In genomic region chr4:184649026-184649970, GRCh38 we compare ENCODE assay signal across 8 cellular contexts. TPM values are rescaled to one million over a fixed set of nuclear protein-coding genes. Genes with fewer than 3 reads are reported as not detected.
A peak's percentile ranks its signal among the peaks of the same experiment; 100 is the strongest.
DNase-seq lines count a peak whose midpoint lies in the region; ATAC-seq, FAIRE-seq and TF ChIP-seq lines count a peak whose summit lies in the region.

CASP3 (minus strand) TSS chr4:184649447; CDS start chr4:184638453, 10,994 bp downstream.
A gene with protein sequence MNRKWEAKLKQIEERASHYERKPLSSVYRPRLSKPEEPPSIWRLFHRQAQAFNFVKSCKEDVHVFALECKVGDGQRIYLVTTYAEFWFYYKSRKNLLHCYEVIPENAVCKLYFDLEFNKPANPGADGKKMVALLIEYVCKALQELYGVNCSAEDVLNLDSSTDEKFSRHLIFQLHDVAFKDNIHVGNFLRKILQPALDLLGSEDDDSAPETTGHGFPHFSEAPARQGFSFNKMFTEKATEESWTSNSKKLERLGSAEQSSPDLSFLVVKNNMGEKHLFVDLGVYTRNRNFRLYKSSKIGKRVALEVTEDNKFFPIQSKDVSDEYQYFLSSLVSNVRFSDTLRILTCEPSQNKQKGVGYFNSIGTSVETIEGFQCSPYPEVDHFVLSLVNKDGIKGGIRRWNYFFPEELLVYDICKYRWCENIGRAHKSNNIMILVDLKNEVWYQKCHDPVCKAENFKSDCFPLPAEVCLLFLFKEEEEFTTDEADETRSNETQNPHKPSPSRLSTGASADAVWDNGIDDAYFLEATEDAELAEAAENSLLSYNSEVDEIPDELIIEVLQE (plus strand): TSS chr4:184649738. CDS start chr4:184657141, 7,403 bp downstream.

- H3K9me3 ChIP-seq in pancreas: no peaks in the 10 kb centered on the region
- H3K9me3 ChIP-seq in thyroid gland: no peaks in the 10 kb centered on the region

- H3K4me1 Mint-ChIP-seq in activated naive CD8-positive, alpha-beta T cell (ENCODE audit: low read depth): peaks cover 51% of the 10 kb centered on the region

- ATAC-seq in HG02678 (IDR thresholded peaks at IDR 0.05; ENCODE audit: unreplicated experiment) (peak; percentile 84), pancreas (peak; percentile 90 to 95 (median 93))

- peak within 1 kb of the TSS; percentile 73 to 96 (median 89) for H3K27ac ChIP-seq in pancreas
- H3K27ac ChIP-seq in thyroid gland: peak within 1 kb of the TSS; percentile 92 to 94 (median 94)

- no peaks in the 10 kb centered on the region for H3K27me3 ChIP-seq in pancreas
- no peaks in the 10 kb centered on the region for H3K27me3 ChIP-seq in thyroid gland

- DNase-seq in NCI-H1105 treated with DMSO at 0.1 percent for 48 hours (lab: John Stamatoyannopoulos, UW) (peak; percentile 89), SKM-1 treated with dmso at 0.1 percent for 144 hours (lab: John Stamatoyannopoulos, UW; ENCODE audit: unreplicated experiment) (peak; percentile 92), head of caudate nucleus (peak; percentile 86 to 99 (median 97)), pancreas (peak; percentile 96 to 99 (median 98)), thyroid gland (peak; percentile 96 to 97)

- H3K4me3 ChIP-seq in pancreas (peak within 1 kb of the TSS; percentile 54 to 84 (median 79)), thyroid gland (replicated peaks in 1 of 3) (peak within 1 kb of the TSS; percentile 78 to 95 (median 86))

- H3K36me3 ChIP-seq in pancreas (no peaks in the 10 kb centered on the region), thyroid gland (no peaks in the 10 kb centered on the region)

- 1% methylated on average over 53 to 90 of the region's 90 CpGs for WGBS in pancreas, 2 donors
- WGBS in thyroid gland, 2 donors: 0 to 1% methylated on average over 30 to 42 of the region's 90 CpGs

- TF ChIP-seq CTCF in GM12872 (IDR thresholded peaks at IDR 0.05; ENCODE audit: insufficient read depth, low read depth, low read length) (peak; percentile 35; the same call in 1 of the 3 replicates), pancreas (IDR thresholded peaks at IDR 0.05) (no peak), thyroid gland (IDR thresholded peaks at IDR 0.05) (peak in 3 of 6 experiments; percentile 23 to 34 (median 34))

- no peaks in the 10 kb centered on the region for H3K27me3 Mint-ChIP-seq in activated naive CD8-positive, alpha-beta T cell

- H3K9me3 Mint-ChIP-seq in activated naive CD8-positive, alpha-beta T cell (ENCODE audit: low read depth): no peaks in the 10 kb centered on the region

- intact Hi-C loops in head of caudate nucleus (cut with DNase I) (loop anchor here (5.0 kb wide), 3 partner anchors 83 to 377 kb away; partner anchors contain the start of genes ACSL1 and CENPU), pancreas (cut with DNase I) (no loop called here), thyroid gland (cut with DNase I) (no loop called here)

- H3K4me1 ChIP-seq in pancreas: peaks cover 10 to 35% (median 25%) of the 10 kb centered on the region in 3 donors
- H3K4me1 ChIP-seq in thyroid gland: peaks cover 21 to 25% of the 10 kb centered on the region in 2 donors

- peak; percentile 75 to 93 for TF ChIP-seq POLR2A in thyroid gland (IDR thresholded peaks at IDR 0.05)

- FAIRE-seq in pancreas (lab: Jason Lieb, UNC): no peak

- H3K27ac Mint-ChIP-seq in activated naive CD8-positive, alpha-beta T cell: peak within 1 kb of the TSS; percentile 96

- peak within 1 kb of the TSS; percentile 97 for H3K4me3 Mint-ChIP-seq in activated naive CD8-positive, alpha-beta T cell

- H3K36me3 Mint-ChIP-seq in activated naive CD8-positive, alpha-beta T cell: peaks cover 8% of the 10 kb centered on the region

RNA-seq across cellular contexts. Expression of gene CASP3, which starts in this region (rescaled TPM):
- 10 to 100 TPM in 1 of 6 donors, 1 to 10 TPM in 5; 3.6 to 13.6 (median 6.3) TPM for total RNA-seq in pancreas
- 1 to 10 TPM; 4.8 to 8.1 TPM for polyA plus RNA-seq in pancreas
- total RNA-seq in thyroid gland: 10 to 100 TPM; 10.1 to 23.6 (median 15.7) TPM

RNA-seq across cellular contexts. Expression of the second gene that starts in this region (rescaled TPM):
- total RNA-seq in pancreas: 10 to 100 TPM in 1 of 6 donors, 1 to 10 TPM in 5; 3.3 to 10.2 (median 6.0) TPM
- 10 to 100 TPM; 20.0 to 22.8 TPM for polyA plus RNA-seq in pancreas
- 10 to 100 TPM; 14.4 to 29.4 (median 22.3) TPM for total RNA-seq in thyroid gland

Comparison
In these comparisons a context has a peak if more than half of its experiments do, and no peak if none do; other contexts are left out.
1. Peak in every context shown above with its lines: DNase-seq, ATAC-seq, H3K4me3 ChIP-seq and H3K27ac ChIP-seq.